Comparison of ENCODE assay signal across 8 cellular contexts in the genomic region with DNA sequence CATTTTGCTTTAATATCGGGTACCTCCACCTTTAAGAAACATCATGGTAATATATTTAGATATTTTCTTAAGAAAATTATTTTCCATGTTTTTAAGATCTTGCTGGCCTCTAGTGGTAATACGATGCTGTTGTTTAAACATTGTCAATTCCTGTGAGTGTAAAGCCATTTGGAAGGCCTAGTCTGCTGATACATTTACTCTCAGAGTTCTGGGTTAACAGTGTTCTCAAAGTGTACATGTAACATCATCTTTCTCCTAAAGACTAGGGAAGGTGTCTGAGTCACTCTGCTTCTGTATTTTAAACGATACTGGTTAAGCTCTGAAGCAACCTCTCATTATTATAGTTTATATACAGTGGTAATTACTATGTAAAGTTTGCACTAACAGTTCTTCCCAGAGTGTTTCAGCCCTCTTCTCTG.
A peak's percentile ranks its signal among the peaks of the same experiment; 100 is the strongest.
DNase-seq lines count a peak whose midpoint lies in the region; ATAC-seq and TF ChIP-seq lines count a peak whose summit lies in the region.

No MANE protein-coding gene starts in this region.

- no peaks in the 10 kb centered on the region for H3K9me3 Mint-ChIP-seq in HFFc6

- ATAC-seq in GM21381 (IDR thresholded peaks at IDR 0.05; ENCODE audit: unreplicated experiment) = no peak

- no peak overlapping the region for H2AFZ ChIP-seq in smooth muscle cell (ENCODE audit: low read depth)

- H3K4me3 ChIP-seq in fibroblast of the aortic adventitia (ENCODE audit: low read depth, low read length) (no peak overlapping the region), smooth muscle cell (no peak overlapping the region)

- no peaks in the 10 kb centered on the region for H3K27me3 ChIP-seq in smooth muscle cell (ENCODE audit: low read depth)

- H4K20me1 ChIP-seq in smooth muscle cell (ENCODE audit: low read depth) = no peaks in the 10 kb centered on the region

- no peak overlapping the region for H3K9ac ChIP-seq in smooth muscle cell (ENCODE audit: low read depth)

- H3K36me3 ChIP-seq in smooth muscle cell (ENCODE audit: low read depth) = no peaks in the 10 kb centered on the region

- peak overlapping the region; percentile 66 for H3K4me2 ChIP-seq in smooth muscle cell

- H3K27me3 Mint-ChIP-seq in HFFc6 (ENCODE audit: insufficient read depth) = no peaks in the 10 kb centered on the region; the same call in 1 of the 2 replicates

- peaks cover 32% of the 10 kb centered on the region for H3K4me1 ChIP-seq in smooth muscle cell (ENCODE audit: low read depth)

- H3K36me3 Mint-ChIP-seq in HFFc6 (ENCODE audit: low read depth) = peaks cover 19% of the 10 kb centered on the region

- H3F3A ChIP-seq in smooth muscle cell (ENCODE audit: low read depth) = peaks cover 18% of the 10 kb centered on the region

- H3K9me3 ChIP-seq in smooth muscle cell (replicated peaks; ENCODE audit: low read depth) = no peaks in the 10 kb centered on the region

- H3K27ac Mint-ChIP-seq in HFFc6 = peak overlapping the region; percentile 69

- H3K4me1 Mint-ChIP-seq in HFFc6 (ENCODE audit: low read depth) = peaks cover 60% of the 10 kb centered on the region

- DNase-seq in HFFc6 = peak; percentile 67
- peak; percentile 72 for DNase-seq in RKO (ENCODE audit: low spot score)
- DNase-seq in fibroblast of the aortic adventitia (ENCODE audit: low read depth) = peak; percentile 83
- DNase-seq in smooth muscle cell (lab: John Stamatoyannopoulos, UW; ENCODE audit: unreplicated experiment) = no peak
- DNase-seq in NCI-H774 (lab: John Stamatoyannopoulos, UW) = no peak
- no peak for DNase-seq in stimulated activated naive CD4-positive, alpha-beta T cell treated with Interleukin-2 at 50 U/mL for 16 hours (lab: John Stamatoyannopoulos, UW)
- DNase-seq in activated effector memory CD4-positive, alpha-beta T cell treated with Interleukin-2 at 50 U/mL for 16 hours = no peak

- H3K79me2 ChIP-seq in smooth muscle cell (ENCODE audit: low read depth) = peaks cover 24% of the 10 kb centered on the region

- TF ChIP-seq CTCF in HFFc6 (IDR thresholded peaks at IDR 0.05) (peak; percentile 83), fibroblast of the aortic adventitia (IDR thresholded peaks at IDR 0.05; ENCODE audit: insufficient read depth, low read length) (peak; percentile 72), smooth muscle cell (IDR thresholded peaks at IDR 0.05; ENCODE audit: borderline replicate concordance, insufficient read depth, poor library complexity, severe bottlenecking) (peak; percentile 51)

- no peak overlapping the region for H3K4me3 Mint-ChIP-seq in HFFc6

- WGBS in smooth muscle cell (ENCODE audit: low lambda C conversion rate) = 14% methylated on average over 3 of the region's 3 CpGs

- peak overlapping the region; percentile 58 for H3K27ac ChIP-seq in smooth muscle cell (ENCODE audit: low read depth)

Comparison
In these comparisons a context has a peak if more than half of its experiments do, and no peak if none do; other contexts are left out.
1. DNase-seq: peak in HFFc6 (single experiment), RKO (single experiment) and fibroblast of the aortic adventitia (single experiment); none in smooth muscle cell (single experiment), NCI-H774 (single experiment), stimulated activated naive CD4-positive, alpha-beta T cell treated with Interleukin-2 at 50 U/mL for 16 hours (single experiment) and activated effector memory CD4-positive, alpha-beta T cell treated with Interleukin-2 at 50 U/mL for 16 hours (single experiment).
2. Peak in every context shown above with its lines, with median percentiles within 50 percentile points of each other: CTCF ChIP-seq.